In genomic region chr9:90773593-90773992, GRCh38 we compare ENCODE assay signal across 10 cellular contexts. TPM values are rescaled to one million over a fixed set of nuclear protein-coding genes. Genes with fewer than 3 reads are reported as not detected.
DNase-seq lines count a peak whose midpoint lies in the region; ATAC-seq and TF ChIP-seq lines count a peak whose summit lies in the region.
"Had no signal": no experiment of that assay in that cellular context is flagged by ENCODE, and none has a peak within 500 bp of the region (broad histone marks: within the 10 kb centered on the region; RNA-seq: fewer than 3 reads in every experiment).

No MANE protein-coding gene starts in this region.

- DNase-seq in heart right ventricle, result no peak
- no peak for DNase-seq in Right ventricle myocardium inferior (ENCODE audit: missing footprints)
- peak; percentile 55 for DNase-seq in NCI-H748 (lab: John Stamatoyannopoulos, UW; ENCODE audit: unreplicated experiment)
- DNase-seq in glomerular visceral epithelial cell (ENCODE audit: extremely low spot score), result peak; percentile 13
- no peak for DNase-seq in EL
- DNase-seq in D341Med (ENCODE audit: low spot score), result no peak
- DNase-seq in activated CD8-positive, alpha-beta T cell treated with anti-CD3 and anti-CD28 coated beads for 36 hours, result no peak
- DNase-seq: activated CD4-positive, alpha-beta T cell treated with anti-CD3 and anti-CD28 coated beads, Interleukin-2, amount 50 U/mL, for 1 hour had no signal

- peak overlapping the region in 1 of 10 donors; percentile 13 for H3K27ac ChIP-seq in heart right ventricle

- H3K27ac Mint-ChIP-seq in activated CD8-positive, alpha-beta T cell treated with anti-CD3 and anti-CD28 coated beads for 36 hours, result no peak overlapping the region

- intact Hi-C loops in heart right ventricle (cut with DNase I) (loop anchor here in 2 of 10 donors (5.0 to 10.0 kb wide), 2 partner anchors 99 to 629 kb away; no protein-coding TSS in a partner anchor), Right ventricle myocardium inferior (cut with DNase I) (no loop called here)
- intact Hi-C loops in activated CD8-positive, alpha-beta T cell treated with anti-CD3 and anti-CD28 coated beads for 36 hours (cut with micrococcal nuclease), result no loop called here

- peak in 6 of 9 donors; percentile 25 to 49 (median 40) for TF ChIP-seq CTCF in heart right ventricle (IDR thresholded peaks at IDR 0.05)
- TF ChIP-seq CTCF in activated CD8-positive, alpha-beta T cell treated with anti-CD3 and anti-CD28 coated beads for 36 hours (IDR thresholded peaks at IDR 0.05), result no peak

- no peaks in the 10 kb centered on the region for H3K36me3 ChIP-seq in heart right ventricle

- WGBS in heart right ventricle, 2 donors, result 85 to 86% methylated on average over 1 of the region's 1 CpG

- peaks cover 0 to 40% (median 0%) of the 10 kb centered on the region in 9 donors for H3K4me1 ChIP-seq in heart right ventricle

- no peak for ATAC-seq in heart right ventricle
- ATAC-seq in Right ventricle myocardium inferior, result no peak
- ATAC-seq in GM18520 (IDR thresholded peaks at IDR 0.05; ENCODE audit: unreplicated experiment), result no peak
- no peak for ATAC-seq in activated CD8-positive, alpha-beta T cell treated with anti-CD3 and anti-CD28 coated beads for 36 hours

- H3K36me3 Mint-ChIP-seq in activated CD8-positive, alpha-beta T cell treated with anti-CD3 and anti-CD28 coated beads for 36 hours (ENCODE audit: low read depth), result no peaks in the 10 kb centered on the region

- H3K27me3 ChIP-seq in heart right ventricle, result peaks cover 0 to 7% (median 4%) of the 10 kb centered on the region in 7 donors

- H3K4me3 Mint-ChIP-seq in activated CD8-positive, alpha-beta T cell treated with anti-CD3 and anti-CD28 coated beads for 36 hours, result no peak overlapping the region

- POLR2A ChIA-PET in activated CD8-positive, alpha-beta T cell treated with anti-CD3 and anti-CD28 coated beads for 36 hours (lab: Charles Lee), result no interaction called here

- H3K9me3 ChIP-seq in heart right ventricle, result peaks cover 0 to 5% (median 0%) of the 10 kb centered on the region in 11 donors

- H3K4me3 ChIP-seq in heart right ventricle, result no peak overlapping the region

- no peaks in the 10 kb centered on the region for H3K9me3 Mint-ChIP-seq in activated CD8-positive, alpha-beta T cell treated with anti-CD3 and anti-CD28 coated beads for 36 hours

- H3K27me3 Mint-ChIP-seq in activated CD8-positive, alpha-beta T cell treated with anti-CD3 and anti-CD28 coated beads for 36 hours, result peaks cover 6% of the 10 kb centered on the region

- CTCF ChIA-PET in activated CD8-positive, alpha-beta T cell treated with anti-CD3 and anti-CD28 coated beads for 36 hours (lab: Charles Lee), result no interaction called here

- no peaks in the 10 kb centered on the region for H3K4me1 Mint-ChIP-seq in activated CD8-positive, alpha-beta T cell treated with anti-CD3 and anti-CD28 coated beads for 36 hours (ENCODE audit: low read depth)

RNA-seq across cellular contexts. Expression of gene SYK, which starts 28.0 kb away (rescaled TPM):
- 10 to 100 TPM in 1 of 10 donors, 1 to 10 TPM in 9; 1.0 to 26.1 (median 3.0) TPM for total RNA-seq in heart right ventricle
- 1 to 10 TPM in 1 of 2 donors, under 1 TPM in 1; 0.96 to 1.5 TPM for polyA plus RNA-seq in heart right ventricle
- total RNA-seq in Right ventricle myocardium inferior, result 4.2 TPM
- under 1 TPM; 0.20 to 0.56 TPM for total RNA-seq in activated CD8-positive, alpha-beta T cell treated with anti-CD3 and anti-CD28 coated beads for 36 hours
- total RNA-seq: endothelial cell of umbilical vein had no signal
- polyA plus RNA-seq: endothelial cell of umbilical vein had no signal

Comparison
In these comparisons a context has a peak if more than half of its experiments do, and no peak if none do; other contexts are left out.
1. DNase-seq: peak in NCI-H748 (single experiment) and glomerular visceral epithelial cell (single experiment); none in heart right ventricle (0 of 2), Right ventricle myocardium inferior (single experiment), EL (single experiment), D341Med (single experiment) and activated CD8-positive, alpha-beta T cell treated with anti-CD3 and anti-CD28 coated beads for 36 hours (single experiment).